Comparison of ENCODE assay signal across 1 cellular context in the genomic region with DNA sequence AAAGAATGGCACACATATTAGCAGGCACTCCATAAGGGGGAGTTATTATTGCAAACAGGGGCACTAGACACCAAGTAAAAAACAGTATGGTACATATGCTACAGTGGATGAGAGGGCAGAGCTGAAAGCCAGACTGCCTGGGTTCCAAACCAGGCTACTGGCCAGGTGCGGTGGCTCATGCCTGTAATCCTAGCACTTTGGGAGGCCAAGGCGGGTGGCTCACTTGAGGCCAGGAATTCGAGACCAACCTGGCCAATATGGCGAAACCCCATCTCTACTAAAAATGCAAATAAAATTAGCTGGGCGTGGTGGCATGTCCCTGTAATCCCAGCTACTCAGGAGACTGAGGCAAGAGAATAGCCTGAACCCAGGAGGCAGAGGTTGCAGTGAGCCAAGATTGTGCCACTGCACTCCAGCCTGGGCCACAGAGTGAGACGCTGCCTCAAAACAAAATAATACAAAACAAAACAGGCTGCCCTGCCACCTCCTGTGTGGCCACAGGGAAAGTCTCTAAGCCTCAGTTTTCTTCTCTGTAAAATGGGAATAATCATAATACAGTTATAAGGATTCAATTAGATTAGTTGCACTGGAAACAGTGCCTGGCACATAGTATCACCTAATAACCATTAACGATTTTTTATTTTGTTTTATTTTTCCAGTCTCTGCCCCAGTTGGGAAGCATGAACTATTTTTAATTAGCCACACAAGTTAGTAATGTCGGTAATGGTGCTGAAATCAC.
TF ChIP-seq lines count a peak whose summit lies in the region.

No MANE protein-coding gene starts in this region.

TF ChIP-seq in GM23338, 12 proteins besides CTCF, POLR2A, EP300 and RAD21 (continued from another document):
- TF ChIP-seq, protein P1, sequence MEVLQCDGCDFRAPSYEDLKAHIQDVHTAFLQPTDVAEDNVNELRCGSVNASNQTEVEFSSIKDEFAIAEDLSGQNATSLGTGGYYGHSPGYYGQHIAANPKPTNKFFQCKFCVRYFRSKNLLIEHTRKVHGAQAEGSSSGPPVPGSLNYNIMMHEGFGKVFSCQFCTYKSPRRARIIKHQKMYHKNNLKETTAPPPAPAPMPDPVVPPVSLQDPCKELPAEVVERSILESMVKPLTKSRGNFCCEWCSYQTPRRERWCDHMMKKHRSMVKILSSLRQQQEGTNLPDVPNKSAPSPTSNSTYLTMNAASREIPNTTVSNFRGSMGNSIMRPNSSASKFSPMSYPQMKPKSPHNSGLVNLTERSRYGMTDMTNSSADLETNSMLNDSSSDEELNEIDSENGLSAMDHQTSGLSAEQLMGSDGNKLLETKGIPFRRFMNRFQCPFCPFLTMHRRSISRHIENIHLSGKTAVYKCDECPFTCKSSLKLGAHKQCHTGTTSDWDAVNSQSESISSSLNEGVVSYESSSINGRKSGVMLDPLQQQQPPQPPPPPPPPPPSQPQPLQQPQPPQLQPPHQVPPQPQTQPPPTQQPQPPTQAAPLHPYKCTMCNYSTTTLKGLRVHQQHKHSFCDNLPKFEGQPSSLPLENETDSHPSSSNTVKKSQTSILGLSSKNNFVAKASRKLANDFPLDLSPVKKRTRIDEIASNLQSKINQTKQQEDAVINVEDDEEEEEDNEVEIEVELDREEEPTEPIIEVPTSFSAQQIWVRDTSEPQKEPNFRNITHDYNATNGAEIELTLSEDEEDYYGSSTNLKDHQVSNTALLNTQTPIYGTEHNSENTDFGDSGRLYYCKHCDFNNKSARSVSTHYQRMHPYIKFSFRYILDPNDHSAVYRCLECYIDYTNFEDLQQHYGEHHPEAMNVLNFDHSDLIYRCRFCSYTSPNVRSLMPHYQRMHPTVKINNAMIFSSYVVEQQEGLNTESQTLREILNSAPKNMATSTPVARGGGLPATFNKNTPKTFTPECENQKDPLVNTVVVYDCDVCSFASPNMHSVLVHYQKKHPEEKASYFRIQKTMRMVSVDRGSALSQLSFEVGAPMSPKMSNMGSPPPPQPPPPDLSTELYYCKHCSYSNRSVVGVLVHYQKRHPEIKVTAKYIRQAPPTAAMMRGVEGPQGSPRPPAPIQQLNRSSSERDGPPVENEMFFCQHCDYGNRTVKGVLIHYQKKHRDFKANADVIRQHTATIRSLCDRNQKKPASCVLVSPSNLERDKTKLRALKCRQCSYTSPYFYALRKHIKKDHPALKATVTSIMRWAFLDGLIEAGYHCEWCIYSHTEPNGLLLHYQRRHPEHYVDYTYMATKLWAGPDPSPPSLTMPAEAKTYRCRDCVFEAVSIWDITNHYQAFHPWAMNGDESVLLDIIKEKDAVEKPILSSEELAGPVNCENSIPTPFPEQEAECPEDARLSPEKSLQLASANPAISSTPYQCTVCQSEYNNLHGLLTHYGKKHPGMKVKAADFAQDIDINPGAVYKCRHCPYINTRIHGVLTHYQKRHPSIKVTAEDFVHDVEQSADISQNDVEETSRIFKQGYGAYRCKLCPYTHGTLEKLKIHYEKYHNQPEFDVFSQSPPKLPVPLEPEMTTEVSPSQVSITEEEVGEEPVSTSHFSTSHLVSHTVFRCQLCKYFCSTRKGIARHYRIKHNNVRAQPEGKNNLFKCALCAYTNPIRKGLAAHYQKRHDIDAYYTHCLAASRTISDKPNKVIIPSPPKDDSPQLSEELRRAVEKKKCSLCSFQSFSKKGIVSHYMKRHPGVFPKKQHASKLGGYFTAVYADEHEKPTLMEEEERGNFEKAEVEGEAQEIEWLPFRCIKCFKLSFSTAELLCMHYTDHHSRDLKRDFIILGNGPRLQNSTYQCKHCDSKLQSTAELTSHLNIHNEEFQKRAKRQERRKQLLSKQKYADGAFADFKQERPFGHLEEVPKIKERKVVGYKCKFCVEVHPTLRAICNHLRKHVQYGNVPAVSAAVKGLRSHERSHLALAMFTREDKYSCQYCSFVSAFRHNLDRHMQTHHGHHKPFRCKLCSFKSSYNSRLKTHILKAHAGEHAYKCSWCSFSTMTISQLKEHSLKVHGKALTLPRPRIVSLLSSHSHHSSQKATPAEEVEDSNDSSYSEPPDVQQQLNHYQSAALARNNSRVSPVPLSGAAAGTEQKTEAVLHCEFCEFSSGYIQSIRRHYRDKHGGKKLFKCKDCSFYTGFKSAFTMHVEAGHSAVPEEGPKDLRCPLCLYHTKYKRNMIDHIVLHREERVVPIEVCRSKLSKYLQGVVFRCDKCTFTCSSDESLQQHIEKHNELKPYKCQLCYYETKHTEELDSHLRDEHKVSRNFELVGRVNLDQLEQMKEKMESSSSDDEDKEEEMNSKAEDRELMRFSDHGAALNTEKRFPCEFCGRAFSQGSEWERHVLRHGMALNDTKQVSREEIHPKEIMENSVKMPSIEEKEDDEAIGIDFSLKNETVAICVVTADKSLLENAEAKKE (CRISPR knock-in tag; IDR thresholded peaks at IDR 0.05) = no peak
